8 cellular contexts compared by ENCODE assay signal in the genomic region with DNA sequence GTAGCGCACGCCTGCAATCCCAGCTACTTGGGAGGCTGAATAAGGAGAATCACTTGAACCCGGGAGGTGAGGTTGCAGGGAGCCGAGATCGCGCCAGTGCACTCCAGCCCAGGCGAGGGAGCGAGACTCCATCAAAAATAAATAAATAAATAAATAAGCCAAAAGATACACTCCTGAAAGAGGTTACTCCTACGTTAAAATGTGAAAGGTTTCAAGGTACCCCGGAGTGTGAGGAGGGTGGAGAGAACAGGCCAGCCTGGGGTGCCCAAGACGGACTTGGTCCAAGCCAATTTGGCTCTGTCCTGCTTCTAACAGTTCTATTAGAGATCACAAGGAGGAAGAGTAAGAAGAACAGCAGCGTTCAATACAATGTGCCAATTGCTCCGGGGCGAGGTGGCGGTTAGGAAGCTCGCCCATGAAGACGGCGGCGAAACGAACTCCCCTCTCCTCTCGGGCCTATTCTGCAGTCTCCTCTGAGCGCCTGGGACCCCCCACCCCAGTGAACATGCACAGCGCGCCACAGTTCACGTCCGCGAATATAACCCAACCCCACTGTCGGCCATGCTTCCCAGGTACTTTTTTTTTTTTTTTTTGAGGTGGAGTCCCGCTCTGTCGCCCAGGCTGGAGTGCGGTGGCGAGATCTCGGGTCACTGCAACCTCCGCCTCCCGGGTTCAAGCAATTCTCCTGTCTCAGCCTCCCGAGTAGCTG. TPM values are rescaled to one million over a fixed set of nuclear protein-coding genes. Genes with fewer than 3 reads are reported as not detected.
DNase-seq lines count a peak whose midpoint lies in the region; ATAC-seq and TF ChIP-seq lines count a peak whose summit lies in the region.

No MANE protein-coding gene starts in this region.

- H3K27ac ChIP-seq in adrenal gland, result peak overlapping the region; percentile 47 to 96 (median 89)
- H3K27ac ChIP-seq in skin epidermis, result peak overlapping the region; percentile 84 to 98 (median 92)

- DNase-seq in SIG-M5 treated with dmso at 0.1 percent for 504 hours (lab: John Stamatoyannopoulos, UW; ENCODE audit: unreplicated experiment), result peak; percentile 13
- DNase-seq in SIG-M5 (lab: John Stamatoyannopoulos, UW), result no peak
- peak; percentile 3 for DNase-seq in NOMO-1 treated with dmso at 0.1 percent for 144 hours (lab: John Stamatoyannopoulos, UW; ENCODE audit: unreplicated experiment)
- DNase-seq in adrenal gland, result peak; percentile 29 to 63 (median 36)
- no peak for DNase-seq in DMS153 (lab: John Stamatoyannopoulos, UW)

- no peak for ATAC-seq in GM18873 (IDR thresholded peaks at IDR 0.05; ENCODE audit: low FRiP score, unreplicated experiment)

- no peak for TF ChIP-seq CTCF in adrenal gland (IDR thresholded peaks at IDR 0.05)

- peak overlapping the region; percentile 80 for H3K9ac ChIP-seq in iPS-15b (ENCODE audit: low read depth, low read length)

- peak overlapping the region; percentile 15 to 82 (median 59) for H3K4me3 ChIP-seq in adrenal gland
- peak overlapping the region; percentile 96 for H3K4me3 ChIP-seq in iPS-15b (ENCODE audit: low read depth, low read length)
- peak overlapping the region; percentile 52 to 79 (median 68) for H3K4me3 ChIP-seq in skin epidermis

- TF ChIP-seq POLR2A in adrenal gland (IDR thresholded peaks at IDR 0.05), result no peak

- intact Hi-C loops in adrenal gland (cut with DNase I), result loop anchor here (5.0 to 10.0 kb wide), 2 partner anchors 88 to 90 kb away; no protein-coding TSS in a partner anchor

- H3K9me3 ChIP-seq in adrenal gland (replicated peaks in 1 of 3), result no peaks in the 10 kb centered on the region
- no peaks in the 10 kb centered on the region for H3K9me3 ChIP-seq in iPS-15b (ENCODE audit: control insufficient read depth, insufficient read depth, low read length)

- H3K36me3 ChIP-seq in adrenal gland (replicated peaks in 1 of 2) (peaks cover 0 to 20% of the 10 kb centered on the region in 2 donors), iPS-15b (ENCODE audit: control insufficient read depth, insufficient read depth, low read length) (peaks cover 11% of the 10 kb centered on the region)

- 18 to 23% (median 20%) methylated on average over 34 to 36 of the region's 36 CpGs for WGBS in adrenal gland, 4 donors

- peaks cover 0 to 12% of the 10 kb centered on the region in 2 donors for H3K4me1 ChIP-seq in adrenal gland (replicated peaks in 1 of 2)
- peaks cover 6% of the 10 kb centered on the region for H3K4me1 ChIP-seq in iPS-15b (ENCODE audit: control insufficient read depth, insufficient read depth, low read length)

- H3K27me3 ChIP-seq in adrenal gland, result no peaks in the 10 kb centered on the region
- H3K27me3 ChIP-seq in iPS-15b (ENCODE audit: control insufficient read depth, insufficient read depth, low read length), result no peaks in the 10 kb centered on the region

RNA-seq across cellular contexts. Expression of gene ELP6, which starts 0.9 kb away (rescaled TPM):
- 100 to 1,000 TPM in 1 of 8 donors, 10 to 100 TPM in 7; 41.3 to 125 (median 44.1) TPM for total RNA-seq in adrenal gland
- polyA plus RNA-seq in adrenal gland, result 10 to 100 TPM; 46.5 to 53.7 (median 51.7) TPM

RNA-seq across cellular contexts. Expression of gene SCAP, which starts 36.8 kb away (rescaled TPM):
- 100 to 1,000 TPM; 126 to 954 (median 170) TPM for total RNA-seq in adrenal gland
- polyA plus RNA-seq in adrenal gland, result 100 to 1,000 TPM; 130 to 560 (median 182) TPM

Comparison
In these comparisons a context has a peak if more than half of its experiments do, and no peak if none do; other contexts are left out.
1. DNase-seq: peak in SIG-M5 treated with dmso at 0.1 percent for 504 hours (single experiment), NOMO-1 treated with dmso at 0.1 percent for 144 hours (single experiment) and adrenal gland (7 of 7); none in SIG-M5 (single experiment) and DMS153 (single experiment).
2. Peak in every context shown above with its lines, with median percentiles within 50 percentile points of each other: H3K4me3 ChIP-seq.